ENCODE assay signal across 31 cellular contexts in the genomic region with DNA sequence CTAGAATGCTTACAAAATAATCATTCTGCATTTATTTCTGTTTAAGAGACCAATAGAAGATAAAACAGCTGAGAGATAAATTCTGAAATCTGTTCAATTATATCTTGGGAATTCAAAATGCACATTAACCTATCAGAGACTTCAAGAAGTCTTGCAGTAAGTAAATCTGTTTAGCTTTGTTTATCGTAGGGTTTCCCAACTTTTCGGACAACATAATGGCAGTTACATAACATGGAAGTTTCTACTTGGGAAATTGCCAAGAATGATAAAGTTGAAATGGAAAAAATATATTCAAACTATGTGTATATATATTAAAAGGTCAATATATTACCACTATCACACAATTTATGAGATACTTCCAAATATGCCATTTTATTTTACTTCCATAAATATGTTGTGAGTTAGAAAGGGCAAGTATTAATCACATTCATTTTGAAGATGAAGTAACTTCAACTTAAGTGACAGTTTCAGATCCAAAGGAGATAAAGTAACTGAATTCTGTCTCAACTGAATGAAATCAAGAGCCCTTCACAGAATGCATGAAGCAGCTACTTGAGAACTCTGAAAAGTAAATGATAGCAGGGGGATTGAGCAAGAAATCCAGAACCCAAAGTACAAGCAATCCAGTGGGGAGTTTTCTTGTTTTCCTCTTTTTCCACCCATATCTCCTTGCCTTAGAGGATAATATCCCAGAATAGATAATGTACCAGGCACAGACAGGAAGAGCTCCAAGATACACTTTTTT.
"Had no signal": no experiment of that assay in that cellular context is flagged by ENCODE, and none has a peak within 500 bp of the region (broad histone marks: within the 10 kb centered on the region; RNA-seq: fewer than 3 reads in every experiment).

No MANE protein-coding gene starts in this region.

- H3K4me3 ChIP-seq: coronary artery, dorsolateral prefrontal cortex, heart right ventricle, right lobe of liver, thyroid gland, upper lobe of left lung had no signal

- H3K36me3 ChIP-seq: brain microvascular endothelial cell, heart right ventricle, neutrophil, right lobe of liver, thyroid gland, upper lobe of left lung, WERI-Rb-1 had no signal

- H3K4me1 ChIP-seq: foreskin keratinocyte, heart right ventricle, upper lobe of left lung had no signal

- H3K27me3 ChIP-seq: brain microvascular endothelial cell, dorsolateral prefrontal cortex, foreskin keratinocyte, heart right ventricle, neutrophil, right lobe of liver, thyroid gland, upper lobe of left lung had no signal

- DNase-seq: activated CD4-positive, alpha-beta memory T cell treated with anti-CD3 and anti-CD28 coated beads for 36 hours; activated CD4-positive, alpha-beta T cell treated with anti-CD3 and anti-CD28 coated beads, Interleukin-2, amount 10 ng/mL, durations not matched to agents 24 days and 14 days; activated CD8-positive, alpha-beta memory T cell treated with anti-CD3 and anti-CD28 coated beads, Interleukin-2, amount 50 U/mL, for 4 hours; activated effector memory CD4-positive, alpha-beta T cell treated with anti-CD3 and anti-CD28 coated beads, Interleukin-2, amount 50 U/mL, for 16 hours; activated naive CD4-positive, alpha-beta T cell treated with anti-CD3 and anti-CD28 coated beads for 36 hours; activated naive CD8-positive, alpha-beta T cell treated with anti-CD3 and anti-CD28 coated beads for 36 hours; activated T-cell treated with anti-CD3 and anti-CD28 coated beads, Interleukin-2, amount 50 U/mL, for 1 hour; amniotic stem cell; brain microvascular endothelial cell; dorsolateral prefrontal cortex; effector memory CD4-positive, alpha-beta T cell; erythroblast; foreskin keratinocyte; heart right ventricle; islet precursor cell; left cardiac atrium; left ventricle myocardium superior; naive B cell; nephron progenitor cell; right lobe of liver; small intestine; stimulated activated CD4-positive, alpha-beta T cell treated with anti-CD3 and anti-CD28 coated beads, Interleukin-1b, Interleukin-23, amount 100 ng/mL, for 48 hours; stimulated activated CD4-positive, alpha-beta T cell treated with anti-CD3 and anti-CD28 coated beads, Interleukin-4, amount 100 ng/mL, for 4 hours; stimulated activated CD8-positive, alpha-beta memory T cell treated with anti-CD3 and anti-CD28 coated beads, Interleukin-4, amount 100 ng/mL, for 48 hours; stimulated activated naive CD8-positive, alpha-beta T cell treated with anti-CD3 and anti-CD28 coated beads, Interleukin-15, amount 100 ng/mL, for 72 hours; T-helper 9 cell; thyroid gland; upper lobe of left lung; WERI-Rb-1 had no signal

- H3K27ac ChIP-seq: brain microvascular endothelial cell, coronary artery, dorsolateral prefrontal cortex, foreskin keratinocyte, heart right ventricle, neutrophil, right lobe of liver, thyroid gland, upper lobe of left lung, WERI-Rb-1 had no signal

- H3K9me3 ChIP-seq: heart right ventricle, neutrophil, right lobe of liver, thyroid gland, upper lobe of left lung had no signal
